In the genomic region with DNA sequence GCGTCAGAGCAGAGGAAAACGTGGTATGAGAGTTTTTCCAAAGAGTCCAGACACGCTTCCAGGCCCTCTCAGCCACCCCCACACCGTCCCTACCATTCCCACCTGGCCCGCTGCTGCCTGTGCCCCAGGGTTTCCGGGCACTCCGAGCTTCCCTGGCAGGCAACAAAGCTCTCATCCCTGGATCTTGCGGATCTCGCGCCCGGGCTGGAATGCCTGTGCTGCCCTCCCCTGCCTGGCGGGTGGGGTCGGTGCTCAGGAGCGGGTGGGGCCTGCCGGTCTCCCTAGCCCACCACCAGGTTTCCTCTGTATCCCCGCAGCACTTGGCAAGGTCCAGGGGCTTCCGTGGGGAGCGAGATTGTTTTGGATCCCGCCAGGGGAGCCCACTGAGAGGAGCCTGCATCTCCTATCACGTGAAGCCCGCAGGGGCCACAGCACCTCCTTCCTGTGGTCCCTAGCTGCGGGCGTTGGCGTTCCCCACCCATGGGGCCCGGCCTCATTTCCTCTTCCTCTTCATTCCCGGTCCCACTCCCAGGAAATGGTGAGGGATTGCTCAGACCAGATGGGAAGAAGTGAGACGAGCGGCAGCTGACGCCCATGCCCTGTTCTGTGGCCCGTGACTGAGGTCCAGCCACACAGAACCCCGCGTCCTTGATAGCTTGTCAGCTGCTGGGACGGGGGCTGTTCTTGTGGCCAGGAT, we compare ENCODE assay signal across 17 cellular contexts. TPM values are rescaled to one million over a fixed set of nuclear protein-coding genes. Genes with fewer than 3 reads are reported as not detected.
A peak's percentile ranks its signal among the peaks of the same experiment; 100 is the strongest.
DNase-seq lines count a peak whose midpoint lies in the region; ATAC-seq and TF ChIP-seq lines count a peak whose summit lies in the region.
"Had no signal": no experiment of that assay in that cellular context is flagged by ENCODE, and none has a peak within 500 bp of the region (broad histone marks: within the 10 kb centered on the region; RNA-seq: fewer than 3 reads in every experiment).

No MANE protein-coding gene starts in this region.

- H3K27ac ChIP-seq in left ventricle myocardium inferior (replicated peaks) (peak overlapping the region; percentile 75), uterus (no peak overlapping the region), coronary artery (no peak overlapping the region)
- H3K27ac ChIP-seq: GM23248, SK-N-MC had no signal

- H3K9me3 ChIP-seq in NT2/D1 (ENCODE audit: insufficient read depth, low read length) (no peaks in the 10 kb centered on the region), left ventricle myocardium inferior (replicated peaks) (no peaks in the 10 kb centered on the region), uterus (no peaks in the 10 kb centered on the region)

- ATAC-seq in natural killer cell: no peak
- ATAC-seq: HCT116 had no signal

- no peaks in the 10 kb centered on the region for H3K27me3 ChIP-seq in NT2/D1 (ENCODE audit: insufficient read depth, insufficient read length)
- no peaks in the 10 kb centered on the region for H3K27me3 ChIP-seq in left ventricle myocardium inferior (ENCODE audit: low read depth)
- H3K27me3 ChIP-seq in uterus: no peaks in the 10 kb centered on the region

- no peak overlapping the region for H3K4me3 ChIP-seq in NT2/D1 (ENCODE audit: insufficient read length, low read depth)
- peak overlapping the region; percentile 29 for H3K4me3 ChIP-seq in left ventricle myocardium inferior
- H3K4me3 ChIP-seq in uterus: no peak overlapping the region
- no peak overlapping the region for H3K4me3 ChIP-seq in coronary artery
- H3K4me3 ChIP-seq: GM12878, GM23248, SK-N-MC had no signal

- peak overlapping the region; percentile 34 for H3K9ac ChIP-seq in NT2/D1 (ENCODE audit: insufficient read length, low read depth)
- H3K9ac ChIP-seq: GM23248 had no signal

- no peak for TF ChIP-seq POLR2A in uterus (IDR thresholded peaks at IDR 0.05)

- intact Hi-C loops in CD14-positive monocyte (cut with micrococcal nuclease): loop anchor here in 1 of 2 donors (5.0 kb wide), 1 partner anchor 144 kb away; a partner anchor contains a TSS
- intact Hi-C loops in left ventricle myocardium inferior (cut with micrococcal nuclease): no loop called here
- intact Hi-C loops in natural killer cell (cut with micrococcal nuclease): loop anchor here (10.0 kb wide), 1 partner anchor 481 kb away; a partner anchor contains a TSS
- intact Hi-C loops in uterus (cut with DNase I; ENCODE audit: low total_unique reads): no loop called here

- DNase-seq in CD14-positive monocyte (ENCODE audit: low spot score) (peak; percentile 41), NT2/D1 (ENCODE audit: low read depth, low spot score) (no peak), left ventricle myocardium inferior (no peak), natural killer cell (no peak), mesenteric fat pad (ENCODE audit: low spot score) (no peak), uterus (no peak), DMS79 treated with DMSO at 0.1 percent for 48 hours (lab: John Stamatoyannopoulos, UW) (no peak), coronary artery (ENCODE audit: low spot score) (no peak)
- DNase-seq: GM23248; KBM-7; NCI-H1092; NCI-H345; NCI-H69; NK-92 treated with Interleukin-12 subunit alpha and Interleukin-12 subunit beta, amount 100 ng/mL, for 24 hours had no signal

- peaks cover 15% of the 10 kb centered on the region for H3K4me1 ChIP-seq in NT2/D1 (ENCODE audit: insufficient read depth, insufficient read length)
- H3K4me1 ChIP-seq in left ventricle myocardium inferior: peaks cover 55% of the 10 kb centered on the region
- peaks cover 0 to 11% of the 10 kb centered on the region in 2 donors for H3K4me1 ChIP-seq in uterus

- H3K36me3 Mint-ChIP-seq in CD14-positive monocyte (peaks cover 28 to 40% of the 10 kb centered on the region in 2 donors), natural killer cell (no peaks in the 10 kb centered on the region)

- no peak overlapping the region for H3K4me3 Mint-ChIP-seq in CD14-positive monocyte
- no peak overlapping the region for H3K4me3 Mint-ChIP-seq in natural killer cell

- H3K9me3 Mint-ChIP-seq in CD14-positive monocyte (peaks cover 0 to 2% (median 0%) of the 10 kb centered on the region in 7 donors), natural killer cell (no peaks in the 10 kb centered on the region)

- H3K36me3 ChIP-seq in NT2/D1 (ENCODE audit: insufficient read depth, insufficient read length, low read length) (peaks cover 6% of the 10 kb centered on the region), left ventricle myocardium inferior (peaks cover 3% of the 10 kb centered on the region), uterus (no peaks in the 10 kb centered on the region)

- TF ChIP-seq CTCF in CD14-positive monocyte (IDR thresholded peaks at IDR 0.05): no peak
- no peak for TF ChIP-seq CTCF in left ventricle myocardium inferior (IDR thresholded peaks at IDR 0.05; ENCODE audit: borderline replicate concordance)
- no peak for TF ChIP-seq CTCF in natural killer cell (IDR thresholded peaks at IDR 0.05)
- TF ChIP-seq CTCF in uterus (IDR thresholded peaks at IDR 0.05): no peak
- no peak for TF ChIP-seq CTCF in coronary artery (IDR thresholded peaks at IDR 0.05)

- peaks cover 45% of the 10 kb centered on the region for H3K4me1 Mint-ChIP-seq in CD14-positive monocyte
- H3K4me1 Mint-ChIP-seq in natural killer cell: peaks cover 15 to 36% of the 10 kb centered on the region in 2 donors

- peaks cover 2 to 4% (median 4%) of the 10 kb centered on the region in 3 donors for H3K27me3 Mint-ChIP-seq in CD14-positive monocyte (ENCODE audit: low read depth in 3 of 3)
- H3K27me3 Mint-ChIP-seq in natural killer cell (ENCODE audit: low read depth in 2 of 2): peaks cover 0 to 3% of the 10 kb centered on the region in 2 donors

- peak overlapping the region in 3 of 7 donors; percentile 45 to 67 (median 46) for H3K27ac Mint-ChIP-seq in CD14-positive monocyte
- H3K27ac Mint-ChIP-seq in natural killer cell: peak overlapping the region; percentile 80 to 100

RNA-seq across cellular contexts. Expression of a gene that starts 11.0 kb away (rescaled TPM):
- polyA plus RNA-seq in CD14-positive monocyte: 1 to 10 TPM in 1 of 2 donors, under 1 TPM in 1; 0.76 to 2.1 TPM
- total RNA-seq in left ventricle myocardium inferior (11.1 TPM), natural killer cell (10 to 100 TPM in 2 of 3 donors, 1 to 10 TPM in 1; 7.2 to 13.0 (median 10.9) TPM), mesenteric fat pad (24.9 TPM), uterus (10 to 100 TPM in 1 of 4 donors, 1 to 10 TPM in 2, under 1 TPM in 1; 0.59 to 21.6 (median 4.6) TPM)

RNA-seq across cellular contexts. Expression of a gene that starts 14.9 kb away (rescaled TPM):
- not detected for polyA plus RNA-seq in CD14-positive monocyte
- 0.14 TPM for total RNA-seq in left ventricle myocardium inferior
- not detected for total RNA-seq in natural killer cell
- total RNA-seq in mesenteric fat pad: not detected
- total RNA-seq in uterus: 10 to 100 TPM in 1 of 4 donors, 1 to 10 TPM in 1, not detected in 2; 1.3 to 15.5 TPM
- total RNA-seq: GM12878, GM23248 had no signal
- polyA plus RNA-seq: GM23248 had no signal

RNA-seq across cellular contexts. Expression of a gene that starts 26.1 kb away (rescaled TPM):
- polyA plus RNA-seq in CD14-positive monocyte: under 1 TPM in 1 of 2 donors, not detected in 1; 0.28 TPM
- total RNA-seq in left ventricle myocardium inferior: 1.3 TPM
- 1 to 10 TPM in 1 of 3 donors, under 1 TPM in 2; 0.47 to 2.2 (median 0.55) TPM for total RNA-seq in natural killer cell
- not detected for total RNA-seq in mesenteric fat pad
- total RNA-seq in uterus: 1 to 10 TPM in 2 of 4 donors, not detected in 2; 1.8 to 7.0 TPM

RNA-seq across cellular contexts. Expression of a gene that starts 27.8 kb away (rescaled TPM):
- polyA plus RNA-seq in CD14-positive monocyte: 100 to 1,000 TPM; 176 to 187 TPM
- total RNA-seq in left ventricle myocardium inferior: 128 TPM
- total RNA-seq in natural killer cell: 100 to 1,000 TPM; 183 to 242 (median 217) TPM
- 203 TPM for total RNA-seq in mesenteric fat pad
- 100 to 1,000 TPM in 1 of 4 donors, 10 to 100 TPM in 3; 14.3 to 126 (median 41.4) TPM for total RNA-seq in uterus

RNA-seq across cellular contexts. Expression of a gene that starts 34.2 kb away (rescaled TPM):
- polyA plus RNA-seq in CD14-positive monocyte: 1 to 10 TPM; 6.9 to 8.4 TPM
- total RNA-seq in left ventricle myocardium inferior (9.3 TPM), natural killer cell (100 to 1,000 TPM; 129 to 162 (median 144) TPM), mesenteric fat pad (45.3 TPM), uterus (10 to 100 TPM in 3 of 4 donors, 1 to 10 TPM in 1; 7.9 to 36.5 (median 22.0) TPM)
